Comparison of ENCODE assay signal across 16 cellular contexts in genomic region chr12:31496257-31496656, GRCh38.
DNase-seq lines count a peak whose midpoint lies in the region; ATAC-seq, FAIRE-seq and TF ChIP-seq lines count a peak whose summit lies in the region.
"Had no signal": no experiment of that assay in that cellular context is flagged by ENCODE, and none has a peak within 500 bp of the region (broad histone marks: within the 10 kb centered on the region; RNA-seq: fewer than 3 reads in every experiment).

No MANE protein-coding gene starts in this region.

- H4K20me1 ChIP-seq in HCT116 (ENCODE audit: insufficient read depth) (no peaks in the 10 kb centered on the region), H9 (ENCODE audit: control insufficient read depth, insufficient read depth, insufficient read length) (no peaks in the 10 kb centered on the region)

- FAIRE-seq in GM12891 (lab: Jason Lieb, UNC), result no peak
- FAIRE-seq: RCC 7860 had no signal

- no peak for ATAC-seq in HCT116
- ATAC-seq in SK-N-SH treated with all-trans-retinoic acid at 6 μM for 48 hours, result no peak; the same call in 2 of the 3 replicates
- no peak for ATAC-seq in stimulated activated naive CD8-positive, alpha-beta T cell treated with anti-CD3 and anti-CD28 coated beads, Interleukin-15, Interleukin-2, amounts not matched to agents 100 U/mL and 50 U/mL, for 24 hours

- H3K27me3 ChIP-seq in HCT116 (ENCODE audit: insufficient read depth, low read length) (no peaks in the 10 kb centered on the region), H9 (ENCODE audit: insufficient read depth, low read length) (no peaks in the 10 kb centered on the region)

- POLR2A ChIA-PET in HCT116 (lab: Charles Lee), result no interaction called here

- H3K9me3 Mint-ChIP-seq in H9, result no peaks in the 10 kb centered on the region; a peak in 1 of 5 replicates

- no peak overlapping the region for H4K91ac ChIP-seq in H9 (ENCODE audit: insufficient read length, low read depth, low read length)

- H3T11ph ChIP-seq in H9 (ENCODE audit: low read length), result no peak overlapping the region

- no peak overlapping the region for H3K4me2 ChIP-seq in HCT116 (ENCODE audit: low read length)
- H3K4me2 ChIP-seq in H9 (ENCODE audit: insufficient read depth, insufficient read length, low read length), result no peak overlapping the region

- CTCF ChIA-PET in HCT116 (lab: Charles Lee), result no interaction called here

- H3K4me3 ChIP-seq in AG10803 (ENCODE audit: low read length) (no peak overlapping the region), HCT116 (replicated peaks in 1 of 2; ENCODE audit: low read depth in 1 of 2, low read length in 2 of 2) (no peak overlapping the region), fibroblast of villous mesenchyme (ENCODE audit: low read depth, low read length) (no peak overlapping the region)

- no peak overlapping the region for H2BK15ac ChIP-seq in H9 (ENCODE audit: low read depth, low read length)

- H3K4me3 Mint-ChIP-seq in H9, result no peak overlapping the region
- H3K4me3 Mint-ChIP-seq: CD4-positive, CD25-positive, alpha-beta regulatory T cell had no signal

- H3K23me2 ChIP-seq in H9 (ENCODE audit: insufficient read length, low read depth, low read length, poor library complexity, severe bottlenecking), result no peaks in the 10 kb centered on the region

- 0 out of 2 replicates have a peak, but pooled peaks cover 8% of the 10 kb centered on the region for H3K79me2 ChIP-seq in HCT116 (ENCODE audit: insufficient read depth, low read length)
- H3K79me2 ChIP-seq in H9 (ENCODE audit: insufficient read depth, low read length), result no peaks in the 10 kb centered on the region

- peaks cover 44 to 54% of the 10 kb centered on the region in 2 experiments for H3K4me1 Mint-ChIP-seq in H9
- H3K4me1 Mint-ChIP-seq: CD4-positive, CD25-positive, alpha-beta regulatory T cell had no signal

- H3K4me1 ChIP-seq in HCT116 (ENCODE audit: control insufficient read depth in 1 of 2, insufficient read depth in 2 of 2, low read length in 2 of 2), result peaks cover 81 to 82% of the 10 kb centered on the region in 2 experiments
- H3K4me1 ChIP-seq in H9 (ENCODE audit: insufficient read depth, low read length), result no peaks in the 10 kb centered on the region

- no peaks in the 10 kb centered on the region for H3K9me3 ChIP-seq in HCT116 (ENCODE audit: control insufficient read depth in 1 of 2, insufficient read depth in 1 of 2, low read depth in 1 of 2, low read length in 2 of 2)
- no peaks in the 10 kb centered on the region for H3K9me3 ChIP-seq in H9 (ENCODE audit: control insufficient read depth, low read depth, low read length)

- H3K9me2 ChIP-seq in HCT116 (ENCODE audit: insufficient read depth), result no peaks in the 10 kb centered on the region

- H2BK5ac ChIP-seq in H9 (ENCODE audit: insufficient read length, low read length), result no peak overlapping the region

- no peak for TF ChIP-seq RAD21 in HCT116 (IDR thresholded peaks at IDR 0.05; ENCODE audit: low read depth)

- H3K23ac ChIP-seq in H9 (ENCODE audit: insufficient read length, low read depth, low read length), result no peak overlapping the region

- no peak overlapping the region for H4K5ac ChIP-seq in H9 (ENCODE audit: insufficient read length, low read depth, low read length)

- no peaks in the 10 kb centered on the region for H3K79me1 ChIP-seq in H9 (ENCODE audit: insufficient read depth, low read depth, low read length, poor library complexity, severe bottlenecking)

- H3K27ac Mint-ChIP-seq in H9, result no peak overlapping the region
- H3K27ac Mint-ChIP-seq: CD4-positive, CD25-positive, alpha-beta regulatory T cell had no signal

- peaks cover 0 to 5% of the 10 kb centered on the region in 2 experiments; a peak in 1 of 4 replicates for H3K36me3 ChIP-seq in HCT116 (ENCODE audit: control insufficient read depth in 1 of 2, insufficient read depth in 2 of 2, low read length in 2 of 2)

- H3K18ac ChIP-seq in H9 (ENCODE audit: insufficient read length, low read depth, low read length), result no peak overlapping the region

- intact Hi-C loops in HCT116 (cut with micrococcal nuclease), result no loop called here

- H2AK5ac ChIP-seq in H9 (ENCODE audit: insufficient read length, low read length), result no peak overlapping the region

- RAD21 ChIA-PET in HCT116 (lab: Charles Lee; ENCODE audit: low non-redundant PET in 1 of 2, low total read pairs in 2 of 2, uncharacterized antibody in 2 of 2, unreplicated experiment in 2 of 2), result interaction anchor here in 1 of 2 experiments (0.6 kb wide), 1 partner anchor 22 kb away, joined by 3 read pairs; no protein-coding TSS in a partner anchor

- TF ChIP-seq CTCF in AG10803 (conservative IDR thresholded peaks at IDR 0.05; ENCODE audit: low read length), result no peak
- TF ChIP-seq CTCF in HCT116 (IDR thresholded peaks at IDR 0.05 in 2 of 3, conservative IDR thresholded peaks at IDR 0.05 in 1 of 3; ENCODE audit: borderline replicate concordance in 1 of 3, insufficient read depth in 1 of 3, low read depth in 2 of 3, low read length in 2 of 3), result no peak
- TF ChIP-seq CTCF in fibroblast of villous mesenchyme (IDR thresholded peaks at IDR 0.05; ENCODE audit: insufficient read depth, low read depth, low read length), result no peak
- no peak for TF ChIP-seq CTCF in H9 (conservative IDR thresholded peaks at IDR 0.05)

- no peak overlapping the region for H2AFZ ChIP-seq in HCT116 (ENCODE audit: low read depth, low read length, poor library complexity, severe bottlenecking)
- H2AFZ ChIP-seq in H9 (ENCODE audit: low read length), result no peak overlapping the region

- no TSS peak for BruUV-seq in HCT116 (replicated peaks; lab: Mats Ljungman, UMichigan)

- no peak overlapping the region for H2BK120ac ChIP-seq in H9 (ENCODE audit: low read depth, low read length, poor library complexity, severe bottlenecking)

- DNase-seq in AG10803 (ENCODE audit: low read depth) (peak; percentile 21), HCT116 (ENCODE audit: low read depth, low spot score) (no peak), fibroblast of villous mesenchyme (ENCODE audit: low read depth) (peak; percentile 36), COLO668 (lab: John Stamatoyannopoulos, UW; ENCODE audit: unreplicated experiment) (no peak), H9 (no peak), GM12891 (ENCODE audit: insufficient read length, low spot score) (no peak)
- DNase-seq in stimulated activated naive CD8-positive, alpha-beta T cell treated with anti-CD3 and anti-CD28 coated beads, Interleukin-15, Interleukin-2, amounts not matched to agents 100 U/mL and 50 U/mL, for 24 hours, result no peak
- DNase-seq: CD4-positive, CD25-positive, alpha-beta regulatory T cell; DMS79 treated with DMSO at 0.1 percent for 48 hours; NCI-H1105 treated with DMSO at 0.1 percent for 48 hours; NCI-H187; NCI-H69; SIG-M5; SW 1271 had no signal

- H3K36me3 Mint-ChIP-seq in H9 (ENCODE audit: insufficient read depth in 1 of 3, low read depth in 3 of 3), result peaks cover 4 to 18% (median 18%) of the 10 kb centered on the region in 3 experiments
- H3K36me3 Mint-ChIP-seq: CD4-positive, CD25-positive, alpha-beta regulatory T cell had no signal

- no peak overlapping the region for H3K56ac ChIP-seq in H9 (ENCODE audit: insufficient read length, low read depth, low read length)

- H2BK12ac ChIP-seq in H9 (ENCODE audit: insufficient read length, low read depth, low read length), result no peak overlapping the region

- H3K27me3 Mint-ChIP-seq in H9 (ENCODE audit: low read depth), result no peaks in the 10 kb centered on the region

- H4K8ac ChIP-seq in H9 (replicated peaks; ENCODE audit: insufficient read length, low read depth, low read length), result no peak overlapping the region

- H3K9ac ChIP-seq in HCT116 (ENCODE audit: low read length), result no peak overlapping the region
- H3K9ac ChIP-seq in H9 (ENCODE audit: extremely low read depth, insufficient read length, low read length), result no peak overlapping the region

- no peak overlapping the region for H3K4ac ChIP-seq in H9 (ENCODE audit: low read depth, low read length)

- no peak overlapping the region for H2BK20ac ChIP-seq in H9 (ENCODE audit: low read depth, low read length, poor library complexity, severe bottlenecking)

- H3K14ac ChIP-seq in H9 (ENCODE audit: insufficient read depth, low read length), result no peak overlapping the region

- H3K27ac ChIP-seq in HCT116 (ENCODE audit: low read depth, low read length), result peak overlapping the region; percentile 95; the same call in 1 of the 2 replicates
- no peak overlapping the region for H3K27ac ChIP-seq in H9 (ENCODE audit: insufficient read length, low read depth, low read length)

- no peak for TF ChIP-seq POLR2A in HCT116 (IDR thresholded peaks at IDR 0.05; ENCODE audit: borderline replicate concordance, extremely low read depth, insufficient read depth, insufficient read length)
- TF ChIP-seq POLR2A in GM12891 (IDR thresholded peaks at IDR 0.05; ENCODE audit: low read depth, low read length), result no peak

TF ChIP-seq in HCT116, 20 proteins besides CTCF, POLR2A, EP300 and RAD21 (continues in another document):
- TF ChIP-seq EZH2phosphoT487 (IDR thresholded peaks at IDR 0.05; ENCODE audit: borderline replicate concordance) (no peak), CEBPB (IDR thresholded peaks at IDR 0.05; ENCODE audit: low read depth) (no peak), SIN3A (IDR thresholded peaks at IDR 0.05; ENCODE audit: low read depth) (no peak), FOSL1 (IDR thresholded peaks at IDR 0.05; ENCODE audit: low read depth) (no peak), POLR2AphosphoS5 (IDR thresholded peaks at IDR 0.05; ENCODE audit: low read depth, low read length) (no peak)

TF ChIP-seq in SK-N-SH treated with all-trans-retinoic acid at 6 μM for 48 hours, 23 proteins besides CTCF, POLR2A, EP300 and RAD21 (continues in another document):
- TF ChIP-seq GLIS3 (CRISPR knock-in tag; IDR thresholded peaks at IDR 0.05) (no peak), ZNF8 (CRISPR knock-in tag; IDR thresholded peaks at IDR 0.05) (no peak), BACH2 (CRISPR knock-in tag; IDR thresholded peaks at IDR 0.05; ENCODE audit: borderline replicate concordance) (no peak; the same call in 1 of the 2 replicates), ARNTL (CRISPR knock-in tag; IDR thresholded peaks at IDR 0.05; ENCODE audit: borderline replicate concordance, low read depth) (no peak), CSDC2 (CRISPR knock-in tag; IDR thresholded peaks at IDR 0.05) (no peak), OSR1 (CRISPR knock-in tag; IDR thresholded peaks at IDR 0.05) (no peak), TCF4 (CRISPR knock-in tag; IDR thresholded peaks at IDR 0.05; ENCODE audit: borderline replicate concordance) (no peak)

TF ChIP-seq in GM12891, 5 proteins besides CTCF, POLR2A, EP300 and RAD21:
- TF ChIP-seq TAF1 (IDR thresholded peaks at IDR 0.05; ENCODE audit: low read depth, low read length) (no peak), POU2F2 (IDR thresholded peaks at IDR 0.05; ENCODE audit: low read depth, low read length) (no peak), PAX5 (IDR thresholded peaks at IDR 0.05; ENCODE audit: insufficient read depth, low read length, severe bottlenecking) (no peak), POLR2AphosphoS5 (IDR thresholded peaks at IDR 0.05; ENCODE audit: low read depth, low read length) (no peak), SPI1 (IDR thresholded peaks at IDR 0.05; ENCODE audit: low read depth, low read length) (no peak)

Comparison
In these comparisons a context has a peak if more than half of its experiments do, and no peak if none do; other contexts are left out.
1. DNase-seq: peak in AG10803 (single experiment) and fibroblast of villous mesenchyme (single experiment); none in HCT116 (single experiment), COLO668 (single experiment), H9 (single experiment), GM12891 (single experiment) and stimulated activated naive CD8-positive, alpha-beta T cell treated with anti-CD3 and anti-CD28 coated beads, Interleukin-15, Interleukin-2, amounts not matched to agents 100 U/mL and 50 U/mL, for 24 hours (single experiment).